In the genomic region with DNA sequence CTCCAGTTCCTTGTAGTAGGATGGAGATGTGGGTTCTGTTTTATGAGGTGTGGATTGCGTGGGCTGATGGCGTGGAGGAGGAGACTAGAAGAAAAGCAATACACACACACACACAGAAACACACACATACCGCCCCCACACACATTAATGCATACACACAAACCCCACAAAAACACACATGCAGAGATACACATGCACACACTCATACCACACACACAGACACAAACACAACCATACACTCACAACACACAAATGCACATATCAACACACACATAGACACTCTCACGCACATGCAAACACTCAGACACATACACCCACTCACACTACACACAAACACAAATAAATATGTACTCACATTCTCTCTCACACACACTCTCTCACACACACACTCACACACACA, we compare ENCODE assay signal across 13 cellular contexts.
DNase-seq lines count a peak whose midpoint lies in the region; ATAC-seq and TF ChIP-seq lines count a peak whose summit lies in the region.
"Had no signal": no experiment of that assay in that cellular context is flagged by ENCODE, and none has a peak within 500 bp of the region (broad histone marks: within the 10 kb centered on the region; RNA-seq: fewer than 3 reads in every experiment).

No MANE protein-coding gene starts in this region.

- H3K27ac ChIP-seq in right atrium auricular region (peak overlapping the region; percentile 31 to 56), esophagus (ENCODE audit: low read depth in 2 of 2, low read length in 1 of 2) (peak overlapping the region; percentile 94 to 95)

- peaks cover 0 to 45% of the 10 kb centered on the region in 2 donors for H3K4me1 ChIP-seq in right atrium auricular region
- H3K4me1 ChIP-seq in esophagus (ENCODE audit: control insufficient read depth in 2 of 2, insufficient read depth in 2 of 2, low read length in 1 of 2): peaks cover 4 to 20% of the 10 kb centered on the region in 2 donors

- peak overlapping the region; percentile 0 for H3K27ac Mint-ChIP-seq in nephron progenitor cell
- H3K27ac Mint-ChIP-seq: CD8-positive, alpha-beta T cell; IgD-negative memory B cell had no signal

- TF ChIP-seq CTCF in right atrium auricular region (IDR thresholded peaks at IDR 0.05): no peak
- TF ChIP-seq CTCF in nephron progenitor cell (IDR thresholded peaks at IDR 0.05): no peak

- DNase-seq in right atrium auricular region (ENCODE audit: low spot score): no peak
- DNase-seq in left ventricle myocardium superior: no peak
- DNase-seq in nephron progenitor cell: no peak
- DNase-seq in midbrain (lab: John Stamatoyannopoulos, UW): no peak
- DNase-seq in SKM-1 (lab: John Stamatoyannopoulos, UW; ENCODE audit: unreplicated experiment): no peak
- DNase-seq: CD8-positive, alpha-beta T cell; T-helper 1 cell had no signal

- ATAC-seq in left ventricle myocardium superior (no peak), HG02938 (IDR thresholded peaks at IDR 0.05; ENCODE audit: unreplicated experiment) (no peak), GM18517 (IDR thresholded peaks at IDR 0.05; ENCODE audit: unreplicated experiment) (no peak)
- ATAC-seq: CD8-positive, alpha-beta T cell had no signal

- WGBS in esophagus, 2 donors: 83 to 88% methylated on average over 4 of the region's 4 CpGs

- H3K9me3 ChIP-seq in right atrium auricular region (no peaks in the 10 kb centered on the region), esophagus (ENCODE audit: control insufficient read depth in 2 of 2, insufficient read depth in 1 of 2, low read depth in 1 of 2, low read length in 1 of 2) (no peaks in the 10 kb centered on the region)
- H3K9me3 ChIP-seq: uterus had no signal

- no peaks in the 10 kb centered on the region for H3K36me3 Mint-ChIP-seq in nephron progenitor cell (ENCODE audit: low read depth)
- H3K36me3 Mint-ChIP-seq: CD8-positive, alpha-beta T cell had no signal

- H3K4me1 Mint-ChIP-seq in nephron progenitor cell: peaks cover 30% of the 10 kb centered on the region

- H3K36me3 ChIP-seq in right atrium auricular region (no peaks in the 10 kb centered on the region), esophagus (ENCODE audit: control insufficient read depth in 2 of 2, insufficient read depth in 2 of 2, low read length in 1 of 2) (no peaks in the 10 kb centered on the region)
- H3K36me3 ChIP-seq: uterus had no signal

- intact Hi-C loops in left ventricle myocardium superior (cut with micrococcal nuclease): no loop called here

- H3K4me3 ChIP-seq in right atrium auricular region (no peak overlapping the region), esophagus (ENCODE audit: low read depth in 1 of 2, low read length in 2 of 2) (no peak overlapping the region)
- H3K4me3 ChIP-seq: uterus had no signal

- H3K9me3 Mint-ChIP-seq in nephron progenitor cell: no peaks in the 10 kb centered on the region
- H3K9me3 Mint-ChIP-seq: CD8-positive, alpha-beta T cell; central memory CD8-positive, alpha-beta T cell had no signal

- H3K4me3 Mint-ChIP-seq in nephron progenitor cell: no peak overlapping the region
- H3K4me3 Mint-ChIP-seq: CD8-positive, alpha-beta T cell; central memory CD8-positive, alpha-beta T cell; IgD-negative memory B cell had no signal

- no peaks in the 10 kb centered on the region for H3K27me3 ChIP-seq in right atrium auricular region
- H3K27me3 ChIP-seq in esophagus (ENCODE audit: control insufficient read depth in 1 of 2, insufficient read depth in 2 of 2, low read length in 2 of 2): no peaks in the 10 kb centered on the region
- H3K27me3 ChIP-seq: uterus had no signal

- H3K27me3 Mint-ChIP-seq in nephron progenitor cell (ENCODE audit: low read depth, poor library complexity): peaks cover 3% of the 10 kb centered on the region
- H3K27me3 Mint-ChIP-seq: central memory CD8-positive, alpha-beta T cell had no signal
